ENCODE assay signal across 19 cellular contexts in the genomic region with DNA sequence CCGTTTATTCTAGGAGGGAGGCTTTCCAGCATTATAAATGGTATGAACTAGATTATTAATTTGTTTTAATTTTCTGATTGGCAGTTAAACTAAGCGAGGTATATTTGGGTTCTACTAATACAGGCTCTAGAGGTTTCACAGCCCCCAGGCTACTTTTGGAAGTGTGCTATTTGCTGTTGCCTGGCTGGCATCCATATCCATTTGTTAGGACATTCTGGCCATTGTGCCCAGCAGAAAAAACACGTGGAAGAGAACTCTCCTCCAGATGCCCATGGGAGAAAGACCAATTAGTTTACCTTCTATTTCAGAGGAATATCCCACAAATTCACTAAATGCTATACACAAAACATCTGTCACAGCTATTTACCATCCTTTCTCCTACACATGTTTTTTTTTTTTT. TPM values are rescaled to one million over a fixed set of nuclear protein-coding genes. Genes with fewer than 3 reads are reported as not detected.
"Had no signal": no experiment of that assay in that cellular context is flagged by ENCODE, and none has a peak within 500 bp of the region (broad histone marks: within the 10 kb centered on the region; RNA-seq: fewer than 3 reads in every experiment).

No MANE protein-coding gene starts in this region.

- H3K27ac Mint-ChIP-seq: activated CD4-positive, alpha-beta memory T cell treated with anti-CD3 and anti-CD28 coated beads, Interleukin-2, amount 10 ng/mL, durations not matched to agents 7 days and 5 days; activated CD8-positive, alpha-beta memory T cell treated with anti-CD3 and anti-CD28 coated beads, Interleukin-2, amount 10 ng/mL, durations not matched to agents 7 days and 5 days; activated naive CD8-positive, alpha-beta T cell; neural progenitor cell had no signal

- H3K4me1 ChIP-seq: neural progenitor cell had no signal

- H3K27ac ChIP-seq: epithelial cell of prostate, left lung, neural progenitor cell had no signal

- H3K9me3 ChIP-seq: left lung had no signal

- H3K9me3 Mint-ChIP-seq: activated CD4-positive, alpha-beta memory T cell treated with anti-CD3 and anti-CD28 coated beads, Interleukin-2, amount 10 ng/mL, durations not matched to agents 7 days and 5 days; neural progenitor cell had no signal

- DNase-seq: activated CD4-positive, alpha-beta memory T cell treated with anti-CD3 and anti-CD28 coated beads, Interleukin-2, amount 10 ng/mL, durations not matched to agents 7 days and 5 days; activated CD4-positive, alpha-beta T cell treated with anti-CD3 and anti-CD28 coated beads for 48 hours; activated CD4-positive, CD25-positive, alpha-beta regulatory T cell; activated CD8-positive, alpha-beta memory T cell treated with anti-CD3 and anti-CD28 coated beads, Interleukin-2, amount 10 ng/mL, durations not matched to agents 7 days and 5 days; amniotic stem cell; central memory CD4-positive, alpha-beta T cell; dorsolateral prefrontal cortex; foreskin fibroblast; hypothalamus; left lung; mesenchymal stem cell; naive thymus-derived CD4-positive, alpha-beta T cell; stimulated activated CD4-positive, alpha-beta T cell treated with anti-CD3 and anti-CD28 coated beads, Interleukin-1b, Interleukin-23, amount 100 ng/mL, for 48 hours; stimulated activated CD8-positive, alpha-beta memory T cell treated with anti-CD3 and anti-CD28 coated beads, Interleukin-4, amount 100 ng/mL, for 48 hours; stimulated activated naive CD4-positive, alpha-beta T cell had no signal

- H3K27me3 ChIP-seq: dorsolateral prefrontal cortex, left lung, neural progenitor cell had no signal

- H3K4me1 Mint-ChIP-seq: activated CD4-positive, alpha-beta memory T cell treated with anti-CD3 and anti-CD28 coated beads, Interleukin-2, amount 10 ng/mL, durations not matched to agents 7 days and 5 days; activated CD8-positive, alpha-beta memory T cell treated with anti-CD3 and anti-CD28 coated beads, Interleukin-2, amount 10 ng/mL, durations not matched to agents 7 days and 5 days; neural progenitor cell had no signal

- H3K36me3 ChIP-seq: neural progenitor cell had no signal

- H3K27me3 Mint-ChIP-seq: activated CD4-positive, alpha-beta memory T cell treated with anti-CD3 and anti-CD28 coated beads, Interleukin-2, amount 10 ng/mL, durations not matched to agents 7 days and 5 days; activated CD8-positive, alpha-beta memory T cell treated with anti-CD3 and anti-CD28 coated beads, Interleukin-2, amount 10 ng/mL, durations not matched to agents 7 days and 5 days; activated naive CD8-positive, alpha-beta T cell; naive thymus-derived CD4-positive, alpha-beta T cell had no signal

- H3K4me3 ChIP-seq: dorsolateral prefrontal cortex, left lung, neural progenitor cell had no signal

- H3K4me3 Mint-ChIP-seq: activated CD4-positive, alpha-beta memory T cell treated with anti-CD3 and anti-CD28 coated beads, Interleukin-2, amount 10 ng/mL, durations not matched to agents 7 days and 5 days; activated CD8-positive, alpha-beta memory T cell treated with anti-CD3 and anti-CD28 coated beads, Interleukin-2, amount 10 ng/mL, durations not matched to agents 7 days and 5 days; activated naive CD8-positive, alpha-beta T cell; naive thymus-derived CD4-positive, alpha-beta T cell; neural progenitor cell had no signal

RNA-seq across cellular contexts. Expression of gene RHCE, which starts 39.4 kb away (rescaled TPM):
- total RNA-seq: activated CD8-positive, alpha-beta memory T cell treated with anti-CD3 and anti-CD28 coated beads, Interleukin-2, amount 10 ng/mL, durations not matched to agents 7 days and 5 days; T-helper 2 cell treated with Interferon-gamma antibody and Interleukin-4, amounts not matched to agents 100 ng/mL and 5 ng/mL, for 36 hours had no signal
